8 cellular contexts compared by ENCODE assay signal in genomic region chr4:142846105-142846728, GRCh38. TPM values are rescaled to one million over a fixed set of nuclear protein-coding genes. Genes with fewer than 3 reads are reported as not detected.
DNase-seq lines count a peak whose midpoint lies in the region; ATAC-seq and TF ChIP-seq lines count a peak whose summit lies in the region.

Gene INPP4B (minus strand): TSS chr4:142846301.

- no peak within 1 kb of the TSS for H3K27ac Mint-ChIP-seq in stimulated activated memory B cell treated with anti-CD40 and anti-IgM and Interleukin-4, amounts not matched to agents 10 μg/mL and 1 μg/mL and 100 μg/mL, for 72 hours

- no peaks in the 10 kb centered on the region for H3K9me3 Mint-ChIP-seq in stimulated activated memory B cell treated with anti-CD40 and anti-IgM and Interleukin-4, amounts not matched to agents 10 μg/mL and 1 μg/mL and 100 μg/mL, for 72 hours

- no peaks in the 10 kb centered on the region for H3K36me3 ChIP-seq in mucosa of descending colon (ENCODE audit: low read depth)

- DNase-seq in NCI-H82 (lab: John Stamatoyannopoulos, UW) = peak; percentile 65
- no peak for DNase-seq in NCI-H82 treated with DMSO at 0.1 percent for 48 hours (lab: John Stamatoyannopoulos, UW; ENCODE audit: unreplicated experiment)
- DNase-seq in NCI-H446 treated with DMSO at 0.1 percent for 48 hours (lab: John Stamatoyannopoulos, UW) = peak; percentile 23
- DNase-seq in activated T-cell treated with anti-CD3 and anti-CD28 coated beads, Interleukin-2, amount 50 U/mL, for 1 hour = peak; percentile 63
- DNase-seq in erythroblast (lab: John Stamatoyannopoulos, UW) = peak; percentile 8 to 25
- DNase-seq in mucosa of descending colon = peak; percentile 42 to 62 (median 57)
- no peak for DNase-seq in kidney glomerular epithelial cell (lab: John Stamatoyannopoulos, UW)

- H3K36me3 Mint-ChIP-seq in stimulated activated memory B cell treated with anti-CD40 and anti-IgM and Interleukin-4, amounts not matched to agents 10 μg/mL and 1 μg/mL and 100 μg/mL, for 72 hours = no peaks in the 10 kb centered on the region

- peak; percentile 80 for ATAC-seq in mucosa of descending colon
- ATAC-seq in stimulated activated memory B cell treated with anti-CD40 and anti-IgM and Interleukin-4, amounts not matched to agents 10 μg/mL and 1 μg/mL and 100 μg/mL, for 72 hours = no peak

- TF ChIP-seq CTCF in mucosa of descending colon (IDR thresholded peaks at IDR 0.05) = no peak

- peaks cover 19% of the 10 kb centered on the region for H3K4me1 Mint-ChIP-seq in stimulated activated memory B cell treated with anti-CD40 and anti-IgM and Interleukin-4, amounts not matched to agents 10 μg/mL and 1 μg/mL and 100 μg/mL, for 72 hours

- no peaks in the 10 kb centered on the region for H3K9me3 ChIP-seq in mucosa of descending colon

- peaks cover 6% of the 10 kb centered on the region for H3K4me1 ChIP-seq in mucosa of descending colon (ENCODE audit: low read depth)

- intact Hi-C loops in mucosa of descending colon (cut with DNase I, micrococcal nuclease) = loop anchor here in 1 of 2 donors (10.0 kb wide), 1 partner anchor 721 kb away; no protein-coding TSS in a partner anchor

- H3K4me3 ChIP-seq in mucosa of descending colon = peak within 1 kb of the TSS; percentile 15

- H3K4me3 Mint-ChIP-seq in stimulated activated memory B cell treated with anti-CD40 and anti-IgM and Interleukin-4, amounts not matched to agents 10 μg/mL and 1 μg/mL and 100 μg/mL, for 72 hours = peak within 1 kb of the TSS; percentile 70

- TF ChIP-seq POLR2A in erythroblast (IDR thresholded peaks at IDR 0.05; ENCODE audit: low read length) = no peak

- peaks cover 52% of the 10 kb centered on the region for H3K27me3 Mint-ChIP-seq in stimulated activated memory B cell treated with anti-CD40 and anti-IgM and Interleukin-4, amounts not matched to agents 10 μg/mL and 1 μg/mL and 100 μg/mL, for 72 hours

RNA-seq across cellular contexts. Expression of gene INPP4B, which starts in this region (rescaled TPM):
- 10 to 100 TPM; 22.2 to 27.3 (median 24.1) TPM for total RNA-seq in mucosa of descending colon

Comparison
In these comparisons a context has a peak if more than half of its experiments do, and no peak if none do; other contexts are left out.
1. DNase-seq: peak in NCI-H82 (single experiment), NCI-H446 treated with DMSO at 0.1 percent for 48 hours (single experiment), activated T-cell treated with anti-CD3 and anti-CD28 coated beads, Interleukin-2, amount 50 U/mL, for 1 hour (single experiment), erythroblast (2 of 2) and mucosa of descending colon (3 of 3); none in NCI-H82 treated with DMSO at 0.1 percent for 48 hours (single experiment) and kidney glomerular epithelial cell (single experiment).